11 cellular contexts compared by ENCODE assay signal in genomic region chr1:111654839-111655238, GRCh38. TPM values are rescaled to one million over a fixed set of nuclear protein-coding genes. Genes with fewer than 3 reads are reported as not detected.
DNase-seq lines count a peak whose midpoint lies in the region; ATAC-seq lines count a peak whose summit lies in the region.
"Had no signal": no experiment of that assay in that cellular context is flagged by ENCODE, and none has a peak within 500 bp of the region (broad histone marks: within the 10 kb centered on the region; RNA-seq: fewer than 3 reads in every experiment).

No MANE protein-coding gene starts in this region.

- no peak overlapping the region for H3K4me3 Mint-ChIP-seq in naive thymus-derived CD8-positive, alpha-beta T cell
- H3K4me3 Mint-ChIP-seq: activated naive CD8-positive, alpha-beta T cell treated with anti-CD3 and anti-CD28 coated beads, Interleukin-2, amount 10 ng/mL, durations not matched to agents 7 days and 5 days; IgD-negative memory B cell had no signal

- H3K27ac Mint-ChIP-seq in naive thymus-derived CD8-positive, alpha-beta T cell, result peak overlapping the region in 7 of 10 donors; percentile 25 to 89 (median 61)
- H3K27ac Mint-ChIP-seq: activated naive CD8-positive, alpha-beta T cell treated with anti-CD3 and anti-CD28 coated beads, Interleukin-2, amount 10 ng/mL, durations not matched to agents 7 days and 5 days had no signal

- no peaks in the 10 kb centered on the region for H3K27me3 Mint-ChIP-seq in naive thymus-derived CD8-positive, alpha-beta T cell
- H3K27me3 Mint-ChIP-seq: activated naive CD8-positive, alpha-beta T cell treated with anti-CD3 and anti-CD28 coated beads, Interleukin-2, amount 10 ng/mL, durations not matched to agents 7 days and 5 days; IgD-negative memory B cell had no signal

- H3K36me3 Mint-ChIP-seq in naive thymus-derived CD8-positive, alpha-beta T cell, result peaks cover 0 to 22% (median 0%) of the 10 kb centered on the region in 3 donors

- no peaks in the 10 kb centered on the region for H3K9me3 Mint-ChIP-seq in naive thymus-derived CD8-positive, alpha-beta T cell
- H3K9me3 Mint-ChIP-seq: activated naive CD8-positive, alpha-beta T cell treated with anti-CD3 and anti-CD28 coated beads, Interleukin-2, amount 10 ng/mL, durations not matched to agents 7 days and 5 days; IgD-negative memory B cell had no signal

- ATAC-seq in GM18498 (IDR thresholded peaks at IDR 0.05; ENCODE audit: unreplicated experiment) (peak; percentile 56), GM21381 (IDR thresholded peaks at IDR 0.05; ENCODE audit: unreplicated experiment) (peak; percentile 59), HG03432 (IDR thresholded peaks at IDR 0.05; ENCODE audit: unreplicated experiment) (peak; percentile 75), HG02763 (IDR thresholded peaks at IDR 0.05; ENCODE audit: unreplicated experiment) (no peak)
- ATAC-seq in naive thymus-derived CD8-positive, alpha-beta T cell, result no peak

- no peak for DNase-seq in naive thymus-derived CD8-positive, alpha-beta T cell
- DNase-seq in SW480 (ENCODE audit: low spot score), result no peak
- DNase-seq in DMS53 treated with DMSO at 0.1 percent for 48 hours (lab: John Stamatoyannopoulos, UW; ENCODE audit: unreplicated experiment), result no peak
- DNase-seq: activated naive CD8-positive, alpha-beta T cell treated with anti-CD3 and anti-CD28 coated beads, Interleukin-2, amount 10 ng/mL, durations not matched to agents 7 days and 5 days; Caco-2; NCI-H187 treated with DMSO at 0.1 percent for 48 hours had no signal

- peaks cover 26 to 67% (median 58%) of the 10 kb centered on the region in 4 donors for H3K4me1 Mint-ChIP-seq in naive thymus-derived CD8-positive, alpha-beta T cell

- POLR2A ChIA-PET in naive thymus-derived CD8-positive, alpha-beta T cell (lab: Charles Lee), result interaction anchor here (0.8 kb wide), 1 partner anchor 62 kb away, joined by 6 read pairs; no protein-coding TSS in a partner anchor

RNA-seq across cellular contexts. Expression of gene RAP1A, which starts 35.2 kb away (rescaled TPM):
- total RNA-seq in naive thymus-derived CD8-positive, alpha-beta T cell, result 100 to 1,000 TPM; 124 to 130 TPM
- polyA plus RNA-seq in naive thymus-derived CD8-positive, alpha-beta T cell, result 10 to 100 TPM; 43.4 to 53.9 (median 50.0) TPM

Comparison
In these comparisons a context has a peak if more than half of its experiments do, and no peak if none do; other contexts are left out.
1. ATAC-seq: peak in GM18498 (single experiment), GM21381 (single experiment) and HG03432 (single experiment); none in naive thymus-derived CD8-positive, alpha-beta T cell (0 of 2) and HG02763 (single experiment).